34 cellular contexts compared by ENCODE assay signal in genomic region chr22:25990940-25991339, GRCh38.
"Had no signal": no experiment of that assay in that cellular context is flagged by ENCODE, and none has a peak within 500 bp of the region (broad histone marks: within the 10 kb centered on the region; RNA-seq: fewer than 3 reads in every experiment).

No MANE protein-coding gene starts in this region.

- H3K27ac ChIP-seq: KMS-11 had no signal

- H3K9ac ChIP-seq: KMS-11 had no signal

- H3K27me3 ChIP-seq: MG63 had no signal

- H3K4me3 ChIP-seq: MG63 had no signal

- H3K9me3 ChIP-seq: MG63 had no signal

- DNase-seq: Karpas-422, Kasumi-1, KG1, MG63, MM.1S, MV-4-11, NCI-H1048, NCI-H1092, NCI-H1092 treated with DMSO at 0.1 percent for 48 hours, NCI-H1105, NCI-H1105 treated with DMSO at 0.1 percent for 48 hours, NCI-H1417, NCI-H1417 treated with DMSO at 0.1 percent for 48 hours, NCI-H1436, NCI-H1436 treated with DMSO at 0.1 percent for 48 hours, NCI-H146, NCI-H1694, NCI-H1694 treated with DMSO at 0.1 percent for 48 hours, NCI-H187, NCI-H187 treated with DMSO at 0.1 percent for 48 hours, NCI-H1930, NCI-H2029, NCI-H2029 treated with DMSO at 0.1 percent for 48 hours, NCI-H2081, NCI-H2081 treated with DMSO at 0.1 percent for 48 hours, NCI-H2107, NCI-H2171, NCI-H2171 treated with DMSO at 0.1 percent for 48 hours, NCI-H2227 treated with DMSO at 0.1 percent for 48 hours, NCI-H226, NCI-H345, NCI-H446, NCI-H446 treated with DMSO at 0.1 percent for 48 hours had no signal

- H3K36me3 ChIP-seq: MG63 had no signal

- H3K4me2 ChIP-seq: KMS-11 had no signal
